35 cellular contexts compared by ENCODE assay signal in the genomic region with DNA sequence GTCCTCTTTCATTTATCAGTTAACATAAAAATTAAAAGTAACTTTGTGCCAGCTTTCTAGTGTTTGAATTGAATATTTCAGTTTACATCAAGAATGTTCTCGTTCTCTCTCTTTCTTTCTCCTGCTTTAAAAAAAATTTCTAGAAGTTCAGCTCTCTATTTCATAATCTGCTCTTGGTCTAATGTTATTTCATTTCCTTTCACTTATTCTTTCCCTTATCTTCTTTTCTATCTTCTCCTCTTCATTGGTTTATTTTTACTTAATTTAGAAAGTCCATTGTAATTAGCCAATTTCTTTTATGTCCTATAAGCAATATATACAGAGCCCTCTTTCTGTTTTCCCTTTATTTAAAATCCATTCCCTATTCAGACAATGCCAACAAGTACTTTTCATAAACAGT. TPM values are rescaled to one million over a fixed set of nuclear protein-coding genes. Genes with fewer than 3 reads are reported as not detected.
"Had no signal": no experiment of that assay in that cellular context is flagged by ENCODE, and none has a peak within 500 bp of the region (broad histone marks: within the 10 kb centered on the region; RNA-seq: fewer than 3 reads in every experiment).

No MANE protein-coding gene starts in this region.

- H3K27me3 ChIP-seq: colonic mucosa, esophagus muscularis mucosa, foreskin keratinocyte, gastroesophageal sphincter, heart left ventricle, hepatocyte, left lung, neural progenitor cell, sigmoid colon, spleen, upper lobe of right lung, vagina had no signal

- H3K36me3 ChIP-seq: colonic mucosa, esophagus muscularis mucosa, gastroesophageal sphincter, heart left ventricle, left lung, neural progenitor cell, sigmoid colon, spleen, transverse colon, upper lobe of right lung, vagina had no signal

- H3K27me3 Mint-ChIP-seq: stimulated activated memory B cell treated with anti-CD40 and anti-IgM and Interleukin-4, amounts not matched to agents 10 μg/mL and 1 μg/mL and 100 μg/mL, for 72 hours had no signal

- H3K4me2 ChIP-seq: hepatocyte, neural progenitor cell had no signal

- H3K36me3 Mint-ChIP-seq: naive B cell; natural killer cell treated with Interleukin-12 subunit alpha and Interleukin-12 subunit beta and Interleukin-15 and Interleukin-18, amount 100 ng/mL, for 72 hours; neural progenitor cell; stimulated activated memory B cell treated with anti-CD40 and anti-IgM and Interleukin-4, amounts not matched to agents 10 μg/mL and 1 μg/mL and 100 μg/mL, for 72 hours had no signal

- H3K4me3 Mint-ChIP-seq: dendritic cell treated with granulocyte-macrophage colony-stimulating factor and Interleukin-4, amounts not matched to agents 40 ng/mL and 50 ng/mL, for 4 days; natural killer cell treated with Interleukin-12 subunit alpha and Interleukin-12 subunit beta and Interleukin-15 and Interleukin-18, amount 100 ng/mL, for 72 hours; neural progenitor cell had no signal

- H3K9me3 ChIP-seq: colonic mucosa, esophagus muscularis mucosa, gastroesophageal sphincter, heart left ventricle, left lung, mucosa of descending colon, psoas muscle, sigmoid colon, spleen, transverse colon, upper lobe of right lung, vagina had no signal

- H3K4me3 ChIP-seq: colonic mucosa, hepatocyte, left lung, mucosa of descending colon, neural progenitor cell had no signal

- H2AFZ ChIP-seq: hepatocyte, neural progenitor cell had no signal

- H3K9ac ChIP-seq: neural progenitor cell had no signal

- H3K9me3 Mint-ChIP-seq: dendritic cell treated with granulocyte-macrophage colony-stimulating factor and Interleukin-4, amounts not matched to agents 40 ng/mL and 50 ng/mL, for 4 days; naive B cell; natural killer cell treated with Interleukin-12 subunit alpha and Interleukin-12 subunit beta and Interleukin-15 and Interleukin-18, amount 100 ng/mL, for 72 hours; neural progenitor cell; stimulated activated memory B cell treated with anti-CD40 and anti-IgM and Interleukin-4, amounts not matched to agents 10 μg/mL and 1 μg/mL and 100 μg/mL, for 72 hours had no signal

- H3K27ac Mint-ChIP-seq: dendritic cell treated with granulocyte-macrophage colony-stimulating factor and Interleukin-4, amounts not matched to agents 40 ng/mL and 50 ng/mL, for 4 days; mesothelial cell of epicardium; natural killer cell treated with Interleukin-12 subunit alpha and Interleukin-12 subunit beta and Interleukin-15 and Interleukin-18, amount 100 ng/mL, for 72 hours had no signal

- H3K4me1 ChIP-seq: colonic mucosa, foreskin keratinocyte, neural progenitor cell, psoas muscle, sigmoid colon, upper lobe of right lung, vagina had no signal

- DNase-seq: colonic mucosa; effector memory CD4-positive, alpha-beta T cell; left cardiac atrium; left lung; posterior cingulate gyrus; psoas muscle; right cardiac atrium; sigmoid colon; spleen; stimulated activated CD4-positive, alpha-beta T cell treated with anti-CD3 and anti-CD28 coated beads, Interleukin-4, amount 100 ng/mL, for 4 hours; stimulated activated naive CD8-positive, alpha-beta T cell treated with anti-CD3 and anti-CD28 coated beads, Interleukin-15, Interleukin-2, amounts not matched to agents 100 U/mL and 50 U/mL, for 24 hours; transverse colon; upper lobe of right lung had no signal

- H3K79me2 ChIP-seq: hepatocyte had no signal

- H3K27ac ChIP-seq: colonic mucosa, esophagus muscularis mucosa, foreskin keratinocyte, gastroesophageal sphincter, heart left ventricle, hepatocyte, left lung, neural progenitor cell, psoas muscle, sigmoid colon, spleen, transverse colon, upper lobe of right lung, vagina had no signal

RNA-seq across cellular contexts. Expression of gene CCDC54, which starts 44.6 kb away (rescaled TPM):
- total RNA-seq: colonic mucosa; endothelial cell of umbilical vein; epithelial cell of proximal tubule; esophagus muscularis mucosa; fibroblast of lung; foreskin keratinocyte; gastroesophageal sphincter; heart left ventricle; hepatocyte; kidney epithelial cell; left cardiac atrium; left lung; lower leg skin; lung microvascular endothelial cell; mesothelial cell of epicardium; mucosa of descending colon; natural killer cell treated with Interleukin-12 subunit alpha and Interleukin-12 subunit beta and Interleukin-15 and Interleukin-18, amount 100 ng/mL, for 72 hours; osteoblast; psoas muscle; right cardiac atrium; sigmoid colon; skeletal muscle tissue; spleen; transverse colon; upper lobe of right lung; vagina had no signal
- polyA plus RNA-seq: endothelial cell of umbilical vein, fibroblast of lung, foreskin keratinocyte, heart left ventricle, psoas muscle, right cardiac atrium, sigmoid colon, spleen, thymus had no signal
